14 cellular contexts compared by ENCODE assay signal in genomic region chr9:77218612-77219011, GRCh38. TPM values are rescaled to one million over a fixed set of nuclear protein-coding genes. Genes with fewer than 3 reads are reported as not detected.
DNase-seq lines count a peak whose midpoint lies in the region; ATAC-seq and TF ChIP-seq lines count a peak whose summit lies in the region.
"Had no signal": no experiment of that assay in that cellular context is flagged by ENCODE, and none has a peak within 500 bp of the region (broad histone marks: within the 10 kb centered on the region; RNA-seq: fewer than 3 reads in every experiment).

No MANE protein-coding gene starts in this region.

- TF ChIP-seq RAD21 in IMR-90 (IDR thresholded peaks at IDR 0.05; ENCODE audit: low read length) = no peak

- peaks cover 4% of the 10 kb centered on the region; the same call in 1 of the 2 replicates for H4K20me1 ChIP-seq in IMR-90 (ENCODE audit: insufficient read depth, low read length)

- peak overlapping the region; percentile 4; the same call in 1 of the 2 replicates for H3K18ac ChIP-seq in IMR-90 (ENCODE audit: low read depth, low read length)

- no peaks in the 10 kb centered on the region; the same call in 1 of the 2 replicates for H3K36me3 ChIP-seq in IMR-90 (ENCODE audit: control insufficient read depth, insufficient read depth, low read length)
- H3K36me3 ChIP-seq in lung (ENCODE audit: control insufficient read depth in 2 of 2, insufficient read depth in 2 of 2, low read length in 2 of 2) = peaks cover 0 to 15% of the 10 kb centered on the region in 2 donors

- H3K4ac ChIP-seq in IMR-90 (ENCODE audit: low read depth, low read length) = no peak overlapping the region

- ATAC-seq in IMR-90 (ENCODE audit: low read depth) (peak; percentile 89), lung (ENCODE audit: insufficient read depth, low FRiP score) (peak; percentile 27), T-cell (replicated peaks in 1 of 4) (no peak), HG02678 (IDR thresholded peaks at IDR 0.05; ENCODE audit: unreplicated experiment) (no peak), HG03159 (IDR thresholded peaks at IDR 0.05; ENCODE audit: unreplicated experiment) (no peak)
- no peak for ATAC-seq in central memory CD8-positive, alpha-beta T cell (replicated peaks; ENCODE audit: extremely low read depth, poor library complexity, severe bottlenecking)

- no peaks in the 10 kb centered on the region for H3K79me1 ChIP-seq in IMR-90 (ENCODE audit: low read depth in 1 of 2, low read length in 2 of 2)

- H3K4me1 ChIP-seq in IMR-90 (ENCODE audit: control insufficient read depth, insufficient read depth, low read length) (0 out of 2 replicates have a peak, but pooled peaks cover 2% of the 10 kb centered on the region), lung (ENCODE audit: control insufficient read depth in 2 of 2, insufficient read depth in 2 of 2, low read length in 2 of 2) (no peaks in the 10 kb centered on the region)

- H3K27ac Mint-ChIP-seq in central memory CD8-positive, alpha-beta T cell (ENCODE audit: low read depth) = peak overlapping the region; percentile 19
- H3K27ac Mint-ChIP-seq in T-cell = no peak overlapping the region
- H3K27ac Mint-ChIP-seq: activated B cell treated with CpG ODN at 0.5 μM for 24 hours had no signal

- H3K4me3 ChIP-seq in IMR-90 (ENCODE audit: insufficient read depth, low read depth, low read length) (no peak overlapping the region), lung (no peak overlapping the region)
- H3K4me3 ChIP-seq: esophagus squamous epithelium had no signal

- no peak overlapping the region for H4K8ac ChIP-seq in IMR-90 (ENCODE audit: low read depth in 2 of 2, low read length in 2 of 2)

- H3K4me2 ChIP-seq in IMR-90 (ENCODE audit: low read depth, low read length) = peak overlapping the region; percentile 8

- in situ Hi-C loops in IMR-90 (cut with MboI; ENCODE audit: low sequenced_read_pairs) = no loop called here

- CTCF ChIA-PET in IMR-90 (lab: Yijun Ruan, JAX) = no interaction called here
- CTCF ChIA-PET in T-cell (lab: Charles Lee) = no interaction called here

- no peak overlapping the region for H2AK9ac ChIP-seq in IMR-90 (replicated peaks; ENCODE audit: low read depth, low read length, poor library complexity)

- H3K36me3 Mint-ChIP-seq in central memory CD8-positive, alpha-beta T cell (ENCODE audit: insufficient read depth) = peaks cover 16% of the 10 kb centered on the region
- peaks cover 56% of the 10 kb centered on the region for H3K36me3 Mint-ChIP-seq in T-cell

- intact Hi-C loops in IMR-90 (cut with micrococcal nuclease) = no loop called here

- peak overlapping the region; percentile 25; the same call in 1 of the 2 replicates for H4K91ac ChIP-seq in IMR-90 (ENCODE audit: insufficient read depth, low read depth, low read length)

- no peaks in the 10 kb centered on the region for H3K4me1 Mint-ChIP-seq in central memory CD8-positive, alpha-beta T cell
- H3K4me1 Mint-ChIP-seq in T-cell = no peaks in the 10 kb centered on the region
- H3K4me1 Mint-ChIP-seq: activated B cell treated with CpG ODN at 0.5 μM for 24 hours, neural crest cell had no signal

- DNase-seq in AG08396 (ENCODE audit: low spot score) (peak; percentile 43), IMR-90 (peak; percentile 86), lung (ENCODE audit: low spot score) (no peak), T-cell (no peak)
- DNase-seq in central memory CD8-positive, alpha-beta T cell (ENCODE audit: low spot score in 2 of 2) = no peak
- DNase-seq in activated CD4-positive, alpha-beta T cell treated with anti-CD3 and anti-CD28 coated beads, Interleukin-2, amount 50 U/mL, for 4 hours = no peak
- DNase-seq: activated B cell treated with CpG ODN at 0.5 μM for 24 hours, activated T-cell treated with anti-CD3 and anti-CD28 coated beads for 4 hours, esophagus squamous epithelium, NCI-H1092 treated with DMSO at 0.1 percent for 48 hours had no signal

- H3K9me3 ChIP-seq in IMR-90 (ENCODE audit: control insufficient read depth, insufficient read depth, low read length) (no peaks in the 10 kb centered on the region), lung (ENCODE audit: control insufficient read depth in 2 of 2, insufficient read depth in 1 of 2, low read length in 1 of 2) (no peaks in the 10 kb centered on the region)
- H3K9me3 ChIP-seq: esophagus squamous epithelium had no signal

- H2BK15ac ChIP-seq in IMR-90 (ENCODE audit: low read depth, low read length) = no peak overlapping the region

- dilution Hi-C loops in IMR-90 (cut with HindIII; ENCODE audit: low sequenced_read_pairs, unreplicated experiment) = no loop called here

- no peak overlapping the region for H2AFZ ChIP-seq in IMR-90 (replicated peaks; ENCODE audit: low read length, poor library complexity)

- 6% methylated on average over 2 of the region's 3 CpGs; no CpG with 5 or more reads in 1 of the 2 experiments for WGBS in IMR-90 (ENCODE audit: extremely low coverage in 2 of 2, insufficient read length in 1 of 2), 2 experiments
- 75 to 88% methylated on average over 3 of the region's 3 CpGs for WGBS in lung, 2 donors

- H3K9ac ChIP-seq in IMR-90 (ENCODE audit: low read depth, low read length) = no peak overlapping the region

- no peaks in the 10 kb centered on the region for H3K27me3 ChIP-seq in IMR-90 (ENCODE audit: control insufficient read depth, insufficient read depth, low read length)
- H3K27me3 ChIP-seq in lung (ENCODE audit: control insufficient read depth, insufficient read depth) = no peaks in the 10 kb centered on the region
- H3K27me3 ChIP-seq: esophagus squamous epithelium had no signal

- H3K27ac ChIP-seq in IMR-90 (ENCODE audit: insufficient read depth, low read length) = peak overlapping the region; percentile 53; the same call in 1 of the 2 replicates
- no peak overlapping the region for H3K27ac ChIP-seq in lung (ENCODE audit: low read depth in 1 of 2, low read length in 1 of 2)
- H3K27ac ChIP-seq: C4-2B, esophagus squamous epithelium had no signal

- no peaks in the 10 kb centered on the region for H3K27me3 Mint-ChIP-seq in central memory CD8-positive, alpha-beta T cell
- no peaks in the 10 kb centered on the region for H3K27me3 Mint-ChIP-seq in T-cell
- H3K27me3 Mint-ChIP-seq: activated B cell treated with CpG ODN at 0.5 μM for 24 hours had no signal

- no peak overlapping the region for H3K23ac ChIP-seq in IMR-90 (ENCODE audit: low read depth, low read length)

- POLR2A ChIA-PET in IMR-90 (lab: Charles Lee; ENCODE audit: unreplicated experiment) (no interaction called here), T-cell (lab: Charles Lee) (no interaction called here)

- no peak overlapping the region for H3K56ac ChIP-seq in IMR-90 (ENCODE audit: extremely low read depth, insufficient read depth, low read length)

- no peaks in the 10 kb centered on the region for H3K9me3 Mint-ChIP-seq in central memory CD8-positive, alpha-beta T cell
- no peaks in the 10 kb centered on the region for H3K9me3 Mint-ChIP-seq in T-cell
- H3K9me3 Mint-ChIP-seq: activated B cell treated with CpG ODN at 0.5 μM for 24 hours, neural crest cell had no signal

- no peak overlapping the region; the same call in 1 of the 2 replicates for H2BK120ac ChIP-seq in IMR-90 (ENCODE audit: low read depth, low read length)

- H2AK5ac ChIP-seq in IMR-90 (ENCODE audit: low read depth, low read length) = no peak overlapping the region

- H3K9me1 ChIP-seq in IMR-90 (ENCODE audit: insufficient read depth, low read length) = 0 out of 2 replicates have a peak, but pooled peaks cover 3% of the 10 kb centered on the region

- TF ChIP-seq CTCF in IMR-90 (conservative IDR thresholded peaks at IDR 0.05; ENCODE audit: low read depth, low read length) (no peak), lung (IDR thresholded peaks at IDR 0.05; ENCODE audit: control extremely low read depth, extremely low read depth) (no peak)

- TF ChIP-seq POLR2A in IMR-90 (IDR thresholded peaks at IDR 0.05; ENCODE audit: low read depth, low read length) = no peak

- no peak overlapping the region for H4K5ac ChIP-seq in IMR-90 (ENCODE audit: low read depth, low read length)

- peak overlapping the region; percentile 69 for H2BK5ac ChIP-seq in IMR-90 (ENCODE audit: low read depth, low read length, poor library complexity, severe bottlenecking)

- peak overlapping the region; percentile 3; the same call in 1 of the 2 replicates for H2BK20ac ChIP-seq in IMR-90 (ENCODE audit: low read depth, low read length)

- no peak overlapping the region for H3K4me3 Mint-ChIP-seq in central memory CD8-positive, alpha-beta T cell
- H3K4me3 Mint-ChIP-seq in T-cell = no peak overlapping the region
- H3K4me3 Mint-ChIP-seq: activated B cell treated with CpG ODN at 0.5 μM for 24 hours, neural crest cell had no signal

- no peak overlapping the region for H3K14ac ChIP-seq in IMR-90 (replicated peaks; ENCODE audit: low read depth, low read length)

- BruUV-seq in IMR-90 (replicated peaks; lab: Mats Ljungman, UMichigan) = no TSS peak

TF ChIP-seq in IMR-90, 13 proteins besides CTCF, POLR2A, EP300 and RAD21:
- TF ChIP-seq MXI1 (IDR thresholded peaks at IDR 0.05; ENCODE audit: borderline replicate concordance, low read depth, low read length) (no peak), FOS (IDR thresholded peaks at IDR 0.05; ENCODE audit: low read depth, low read length) (peak; percentile 66), SMC3 (IDR thresholded peaks at IDR 0.05; ENCODE audit: low read depth, low read length) (no peak), RCOR1 (IDR thresholded peaks at IDR 0.05; ENCODE audit: insufficient replicate concordance, low read length) (no peak), RFX5 (IDR thresholded peaks at IDR 0.05; ENCODE audit: low read depth, low read length) (no peak), CEBPB (IDR thresholded peaks at IDR 0.05; ENCODE audit: low read depth, low read length) (peak; percentile 95)

RNA-seq across cellular contexts. Expression of gene VPS13A, which starts 41.3 kb away (rescaled TPM):
- total RNA-seq in IMR-90 (2012; rRNA removed) = 26.5 and 46.9 TPM in 2 replicates
- polyA plus RNA-seq in IMR-90 (2012; rRNA removed) = 8.0 and 10.4 TPM in 2 replicates
- 0.41 and 0.84 TPM in 2 replicates for polyA plus RNA-seq in IMR-90 (2012; cell fraction: cytosol; rRNA removed)
- polyA plus RNA-seq in IMR-90 (2012; cell fraction: nucleus; rRNA removed; ENCODE audit: low replicate concordance) = 3.6 and 52.1 TPM in 2 replicates
- 10 to 100 TPM; 19.3 to 58.3 TPM for total RNA-seq in lung
- 10 to 100 TPM in 1 of 2 donors, 1 to 10 TPM in 1; 3.7 to 20.1 TPM for polyA plus RNA-seq in lung
- 10 to 100 TPM; 32.1 to 49.3 (median 36.5) TPM for total RNA-seq in T-cell

Comparison
In these comparisons a context has a peak if more than half of its experiments do, and no peak if none do; other contexts are left out.
1. DNase-seq: peak in AG08396 (single experiment) and IMR-90 (single experiment); none in central memory CD8-positive, alpha-beta T cell (0 of 2), lung (single experiment), T-cell (0 of 34) and activated CD4-positive, alpha-beta T cell treated with anti-CD3 and anti-CD28 coated beads, Interleukin-2, amount 50 U/mL, for 4 hours (0 of 2).
2. ATAC-seq: peak in IMR-90 (single experiment) and lung (single experiment); none in central memory CD8-positive, alpha-beta T cell (single experiment), T-cell (0 of 4), HG02678 (single experiment) and HG03159 (single experiment).